In the genomic region with DNA sequence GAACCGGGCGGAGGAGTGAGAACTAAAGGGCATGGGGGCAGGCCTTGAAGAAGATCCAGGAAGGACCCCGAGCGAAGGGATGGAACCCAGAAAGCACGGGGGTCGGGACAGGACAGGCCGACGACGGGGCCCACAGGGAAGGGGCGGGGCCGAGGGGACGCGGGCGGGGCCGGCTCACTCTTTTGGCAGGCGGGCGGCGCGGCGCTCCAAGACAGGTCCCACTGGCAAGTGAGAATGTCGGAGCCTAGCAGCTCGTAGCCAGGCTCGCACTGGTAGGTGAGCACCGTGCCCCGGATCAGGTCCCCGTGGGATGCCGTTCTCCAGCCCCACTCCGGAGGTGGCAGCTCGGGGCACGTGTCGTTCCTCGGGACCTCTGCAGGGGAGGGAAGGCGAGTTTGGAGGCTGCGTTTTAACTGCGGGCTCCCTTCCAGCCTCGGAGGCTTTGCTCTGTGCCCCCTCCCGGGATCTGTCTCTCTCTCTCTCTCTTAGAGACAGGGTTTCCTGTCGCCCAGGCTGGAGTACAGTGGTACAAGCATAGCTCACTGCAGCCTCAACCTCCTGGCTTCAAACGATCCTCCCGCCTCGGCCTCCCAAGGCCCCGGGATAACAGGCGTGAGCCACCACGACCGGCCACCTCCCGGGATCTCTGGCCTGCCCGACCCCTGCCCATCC, we compare ENCODE assay signal across 10 cellular contexts. TPM values are rescaled to one million over a fixed set of nuclear protein-coding genes. Genes with fewer than 3 reads are reported as not detected.
A peak's percentile ranks its signal among the peaks of the same experiment; 100 is the strongest.
DNase-seq lines count a peak whose midpoint lies in the region; ATAC-seq lines count a peak whose summit lies in the region.
"Had no signal": no experiment of that assay in that cellular context is flagged by ENCODE, and none has a peak within 500 bp of the region (broad histone marks: within the 10 kb centered on the region; RNA-seq: fewer than 3 reads in every experiment).

No MANE protein-coding gene starts in this region.

- H3K36me3 ChIP-seq in HUES6 (ENCODE audit: control insufficient read depth, insufficient read depth, low read length) (peaks cover 24% of the 10 kb centered on the region), iPS-15b (ENCODE audit: control insufficient read depth, insufficient read depth, low read length) (peaks cover 15% of the 10 kb centered on the region)

- no peak overlapping the region for H3K27ac ChIP-seq in HUES6 (ENCODE audit: low read depth, low read length)

- H3K4me3 ChIP-seq in HUES6 (ENCODE audit: low read depth, low read length) (peak overlapping the region; percentile 92), iPS-15b (ENCODE audit: low read depth, low read length) (peak overlapping the region; percentile 73)

- no peak for ATAC-seq in GM18520 (IDR thresholded peaks at IDR 0.05; ENCODE audit: unreplicated experiment)
- no peak for ATAC-seq in GM19035 (IDR thresholded peaks at IDR 0.05; ENCODE audit: unreplicated experiment)
- no peak for ATAC-seq in GM21526 (IDR thresholded peaks at IDR 0.05; ENCODE audit: low FRiP score, unreplicated experiment)

- no peak overlapping the region for H3K27ac Mint-ChIP-seq in activated T-helper 1 cell treated with anti-CD3 and anti-CD28 coated beads, Interleukin-12 subunit alpha, Interleukin-12 subunit beta, Interleukin-2, Interleukin-4 antibody, amounts not matched to agents 30 ng/mL and 10 ng/mL and 1 ng/mL, durations not matched to agents 14 hours and 24 hours and 36 hours

- H3K27me3 Mint-ChIP-seq in activated T-helper 1 cell treated with anti-CD3 and anti-CD28 coated beads, Interleukin-12 subunit alpha, Interleukin-12 subunit beta, Interleukin-2, Interleukin-4 antibody, amounts not matched to agents 30 ng/mL and 10 ng/mL and 1 ng/mL, durations not matched to agents 14 hours and 24 hours and 36 hours (ENCODE audit: insufficient read depth): peaks cover 28% of the 10 kb centered on the region

- peak overlapping the region; percentile 72 for H3K4me3 Mint-ChIP-seq in activated T-helper 1 cell treated with anti-CD3 and anti-CD28 coated beads, Interleukin-12 subunit alpha, Interleukin-12 subunit beta, Interleukin-2, Interleukin-4 antibody, amounts not matched to agents 30 ng/mL and 10 ng/mL and 1 ng/mL, durations not matched to agents 14 hours and 24 hours and 36 hours

- H3K27me3 ChIP-seq in HUES6 (ENCODE audit: control insufficient read depth, insufficient read depth, low read length): peaks cover 4% of the 10 kb centered on the region
- no peaks in the 10 kb centered on the region for H3K27me3 ChIP-seq in iPS-15b (ENCODE audit: control insufficient read depth, insufficient read depth, low read length)

- H3K4me1 Mint-ChIP-seq in activated T-helper 1 cell treated with anti-CD3 and anti-CD28 coated beads, Interleukin-12 subunit alpha, Interleukin-12 subunit beta, Interleukin-2, Interleukin-4 antibody, amounts not matched to agents 30 ng/mL and 10 ng/mL and 1 ng/mL, durations not matched to agents 14 hours and 24 hours and 36 hours (ENCODE audit: low read depth): peaks cover 14% of the 10 kb centered on the region

- no peaks in the 10 kb centered on the region for H3K9me3 Mint-ChIP-seq in activated T-helper 1 cell treated with anti-CD3 and anti-CD28 coated beads, Interleukin-12 subunit alpha, Interleukin-12 subunit beta, Interleukin-2, Interleukin-4 antibody, amounts not matched to agents 30 ng/mL and 10 ng/mL and 1 ng/mL, durations not matched to agents 14 hours and 24 hours and 36 hours

- H3K36me3 Mint-ChIP-seq in activated T-helper 1 cell treated with anti-CD3 and anti-CD28 coated beads, Interleukin-12 subunit alpha, Interleukin-12 subunit beta, Interleukin-2, Interleukin-4 antibody, amounts not matched to agents 30 ng/mL and 10 ng/mL and 1 ng/mL, durations not matched to agents 14 hours and 24 hours and 36 hours (ENCODE audit: low read depth): no peaks in the 10 kb centered on the region

- H3K9ac ChIP-seq in HUES6 (ENCODE audit: low read length) (peak overlapping the region; percentile 23), iPS-15b (ENCODE audit: low read depth, low read length) (no peak overlapping the region)

- H3K9me3 ChIP-seq in HUES6 (ENCODE audit: control insufficient read depth, insufficient read depth, low read depth, low read length) (no peaks in the 10 kb centered on the region), iPS-15b (ENCODE audit: control insufficient read depth, insufficient read depth, low read length) (no peaks in the 10 kb centered on the region)

- peaks cover 14% of the 10 kb centered on the region for H3K4me1 ChIP-seq in HUES6 (ENCODE audit: control insufficient read depth, insufficient read depth, low read length)
- peaks cover 5% of the 10 kb centered on the region for H3K4me1 ChIP-seq in iPS-15b (ENCODE audit: control insufficient read depth, insufficient read depth, low read length)

- intact Hi-C loops in activated T-helper 1 cell treated with anti-CD3 and anti-CD28 coated beads, Interleukin-12 subunit alpha, Interleukin-12 subunit beta, Interleukin-2, Interleukin-4 antibody, amounts not matched to agents 30 ng/mL and 10 ng/mL and 1 ng/mL, durations not matched to agents 14 hours and 24 hours and 36 hours (cut with micrococcal nuclease): loop anchor here (1.0 kb wide), 3 partner anchors 13 to 50 kb away; partner anchors contain the start of genes ASPHD1, CDIPT and KCTD13

- no peak for DNase-seq in activated T-helper 1 cell treated with anti-CD3 and anti-CD28 coated beads, Interleukin-12 subunit alpha, Interleukin-12 subunit beta, Interleukin-2, Interleukin-4 antibody, amounts not matched to agents 30 ng/mL and 10 ng/mL and 1 ng/mL, durations not matched to agents 14 hours and 24 hours and 36 hours (ENCODE audit: low spot score)
- DNase-seq in stimulated activated naive CD4-positive, alpha-beta T cell (lab: John Stamatoyannopoulos, UW): peak in 5 of 6 experiments; percentile 8 to 25 (median 17)
- DNase-seq in NCI-H524 (lab: John Stamatoyannopoulos, UW): no peak
- DNase-seq: NCI-H1694 had no signal

RNA-seq across cellular contexts. Expression of gene CDIPT, which starts 13.7 kb away (rescaled TPM):
- 83.7 and 85.5 TPM in 2 replicates for total RNA-seq in activated T-helper 1 cell treated with anti-CD3 and anti-CD28 coated beads, Interleukin-12 subunit alpha, Interleukin-12 subunit beta, Interleukin-2, Interleukin-4 antibody, amounts not matched to agents 30 ng/mL and 10 ng/mL and 1 ng/mL, durations not matched to agents 14 hours and 24 hours and 36 hours

RNA-seq across cellular contexts. Expression of gene SEZ6L2, which starts 22.6 kb away (rescaled TPM):
- 0.16 and 0.32 TPM in 2 replicates for total RNA-seq in activated T-helper 1 cell treated with anti-CD3 and anti-CD28 coated beads, Interleukin-12 subunit alpha, Interleukin-12 subunit beta, Interleukin-2, Interleukin-4 antibody, amounts not matched to agents 30 ng/mL and 10 ng/mL and 1 ng/mL, durations not matched to agents 14 hours and 24 hours and 36 hours

RNA-seq across cellular contexts. Expression of gene ASPHD1, which starts 23.6 kb away (rescaled TPM):
- 4.2 and 4.7 TPM in 2 replicates for total RNA-seq in activated T-helper 1 cell treated with anti-CD3 and anti-CD28 coated beads, Interleukin-12 subunit alpha, Interleukin-12 subunit beta, Interleukin-2, Interleukin-4 antibody, amounts not matched to agents 30 ng/mL and 10 ng/mL and 1 ng/mL, durations not matched to agents 14 hours and 24 hours and 36 hours
- total RNA-seq: mononuclear cell had no signal

RNA-seq across cellular contexts. Expression of gene KCTD13, which starts 49.3 kb away (rescaled TPM):
- total RNA-seq in activated T-helper 1 cell treated with anti-CD3 and anti-CD28 coated beads, Interleukin-12 subunit alpha, Interleukin-12 subunit beta, Interleukin-2, Interleukin-4 antibody, amounts not matched to agents 30 ng/mL and 10 ng/mL and 1 ng/mL, durations not matched to agents 14 hours and 24 hours and 36 hours: 53.7 and 58.2 TPM in 2 replicates

RNA-seq across cellular contexts. Expression of gene MVP, which starts 56.5 kb away (rescaled TPM):
- total RNA-seq in activated T-helper 1 cell treated with anti-CD3 and anti-CD28 coated beads, Interleukin-12 subunit alpha, Interleukin-12 subunit beta, Interleukin-2, Interleukin-4 antibody, amounts not matched to agents 30 ng/mL and 10 ng/mL and 1 ng/mL, durations not matched to agents 14 hours and 24 hours and 36 hours: 117 and 124 TPM in 2 replicates

Comparison
In these comparisons a context has a peak if more than half of its experiments do, and no peak if none do; other contexts are left out.
1. DNase-seq: peak in stimulated activated naive CD4-positive, alpha-beta T cell (5 of 6); none in activated T-helper 1 cell treated with anti-CD3 and anti-CD28 coated beads, Interleukin-12 subunit alpha, Interleukin-12 subunit beta, Interleukin-2, Interleukin-4 antibody, amounts not matched to agents 30 ng/mL and 10 ng/mL and 1 ng/mL, durations not matched to agents 14 hours and 24 hours and 36 hours (single experiment) and NCI-H524 (0 of 2).